In genomic region chr19:961866-962620, GRCh38 we compare ENCODE assay signal across 16 cellular contexts. TPM values are rescaled to one million over a fixed set of nuclear protein-coding genes. Genes with fewer than 3 reads are reported as not detected.
DNase-seq lines count a peak whose midpoint lies in the region; ATAC-seq, FAIRE-seq and TF ChIP-seq lines count a peak whose summit lies in the region.
"Had no signal": no experiment of that assay in that cellular context is flagged by ENCODE, and none has a peak within 500 bp of the region (broad histone marks: within the 10 kb centered on the region; RNA-seq: fewer than 3 reads in every experiment).

No MANE protein-coding gene starts in this region.

- no peak overlapping the region for H3K4me3 ChIP-seq in mucosa of descending colon
- H3K4me3 ChIP-seq in stomach, result no peak overlapping the region

- peaks cover 10% of the 10 kb centered on the region for H3K36me3 Mint-ChIP-seq in activated T-helper 1 cell treated with anti-CD3 and anti-CD28 coated beads, Interleukin-12 subunit alpha, Interleukin-12 subunit beta, Interleukin-2, Interleukin-4 antibody, amounts not matched to agents 30 ng/mL and 10 ng/mL and 1 ng/mL, durations not matched to agents 14 hours and 24 hours and 36 hours (ENCODE audit: low read depth)

- no peak for TF ChIP-seq POLR2A in stomach (IDR thresholded peaks at IDR 0.05)

- WGBS in stomach, 5 donors, result 43 to 60% (median 55%) methylated on average over 12 to 14 of the region's 14 CpGs

- H3K4me1 ChIP-seq in mucosa of descending colon (ENCODE audit: low read depth) (no peaks in the 10 kb centered on the region), stomach (peaks cover 0 to 7% (median 6%) of the 10 kb centered on the region in 4 donors)

- H3K27ac Mint-ChIP-seq in activated T-helper 1 cell treated with anti-CD3 and anti-CD28 coated beads, Interleukin-12 subunit alpha, Interleukin-12 subunit beta, Interleukin-2, Interleukin-4 antibody, amounts not matched to agents 30 ng/mL and 10 ng/mL and 1 ng/mL, durations not matched to agents 14 hours and 24 hours and 36 hours, result peak overlapping the region; percentile 52
- H3K27ac Mint-ChIP-seq: stimulated activated naive CD8-positive, alpha-beta T cell treated with anti-CD3 and anti-CD28 coated beads, Interleukin-15, Interleukin-2, amounts not matched to agents 100 ng/mL and 50 ng/mL, for 24 hours had no signal

- TF ChIP-seq EP300 in stomach (IDR thresholded peaks at IDR 0.05), result no peak

- peaks cover 4% of the 10 kb centered on the region for H3K4me1 Mint-ChIP-seq in activated T-helper 1 cell treated with anti-CD3 and anti-CD28 coated beads, Interleukin-12 subunit alpha, Interleukin-12 subunit beta, Interleukin-2, Interleukin-4 antibody, amounts not matched to agents 30 ng/mL and 10 ng/mL and 1 ng/mL, durations not matched to agents 14 hours and 24 hours and 36 hours (ENCODE audit: low read depth)

- ATAC-seq in mucosa of descending colon (peak; percentile 89), HG02678 (IDR thresholded peaks at IDR 0.05; ENCODE audit: unreplicated experiment) (no peak)

- H3K36me3 ChIP-seq in mucosa of descending colon (ENCODE audit: low read depth) (no peaks in the 10 kb centered on the region), stomach (peaks cover 0 to 48% (median 40%) of the 10 kb centered on the region in 4 donors)

- intact Hi-C loops in activated T-helper 1 cell treated with anti-CD3 and anti-CD28 coated beads, Interleukin-12 subunit alpha, Interleukin-12 subunit beta, Interleukin-2, Interleukin-4 antibody, amounts not matched to agents 30 ng/mL and 10 ng/mL and 1 ng/mL, durations not matched to agents 14 hours and 24 hours and 36 hours (cut with micrococcal nuclease), result no loop called here
- intact Hi-C loops in mucosa of descending colon (cut with DNase I, micrococcal nuclease) (no loop called here), stomach (cut with DNase I; ENCODE audit: low total_unique reads) (no loop called here)

- no peak overlapping the region for H3K27ac ChIP-seq in stomach

- H3K27me3 ChIP-seq in stomach, result no peaks in the 10 kb centered on the region

- peak; percentile 89 for DNase-seq in CMK (ENCODE audit: low read depth)
- peak; percentile 46 for DNase-seq in HCEC 1CT
- no peak for DNase-seq in activated T-helper 1 cell treated with anti-CD3 and anti-CD28 coated beads, Interleukin-12 subunit alpha, Interleukin-12 subunit beta, Interleukin-2, Interleukin-4 antibody, amounts not matched to agents 30 ng/mL and 10 ng/mL and 1 ng/mL, durations not matched to agents 14 hours and 24 hours and 36 hours (ENCODE audit: low spot score)
- DNase-seq in mucosa of descending colon, result peak; percentile 80 to 81 (median 80)
- no peak for DNase-seq in urothelium cell line (ENCODE audit: low spot score)
- no peak for DNase-seq in stomach
- DNase-seq in anterior cingulate cortex (lab: John Stamatoyannopoulos, UW), result no peak
- DNase-seq: activated naive CD4-positive, alpha-beta T cell treated with anti-CD3 and anti-CD28 coated beads, Interleukin-2, amount 50 U/mL, for 16 hours; KBM-7; kidney glomerular epithelial cell; NCI-H2029 treated with DMSO at 0.1 percent for 48 hours had no signal

- no peaks in the 10 kb centered on the region for H3K27me3 Mint-ChIP-seq in activated T-helper 1 cell treated with anti-CD3 and anti-CD28 coated beads, Interleukin-12 subunit alpha, Interleukin-12 subunit beta, Interleukin-2, Interleukin-4 antibody, amounts not matched to agents 30 ng/mL and 10 ng/mL and 1 ng/mL, durations not matched to agents 14 hours and 24 hours and 36 hours (ENCODE audit: insufficient read depth)
- H3K27me3 Mint-ChIP-seq: stimulated activated naive CD8-positive, alpha-beta T cell treated with anti-CD3 and anti-CD28 coated beads, Interleukin-15, Interleukin-2, amounts not matched to agents 100 ng/mL and 50 ng/mL, for 24 hours had no signal

- H3K4me3 Mint-ChIP-seq in activated T-helper 1 cell treated with anti-CD3 and anti-CD28 coated beads, Interleukin-12 subunit alpha, Interleukin-12 subunit beta, Interleukin-2, Interleukin-4 antibody, amounts not matched to agents 30 ng/mL and 10 ng/mL and 1 ng/mL, durations not matched to agents 14 hours and 24 hours and 36 hours, result no peak overlapping the region
- H3K4me3 Mint-ChIP-seq: stimulated activated naive CD8-positive, alpha-beta T cell treated with anti-CD3 and anti-CD28 coated beads, Interleukin-15, Interleukin-2, amounts not matched to agents 100 ng/mL and 50 ng/mL, for 24 hours had no signal

- H3K9me3 ChIP-seq in mucosa of descending colon, result no peaks in the 10 kb centered on the region
- no peaks in the 10 kb centered on the region for H3K9me3 ChIP-seq in stomach

- peaks cover 4% of the 10 kb centered on the region for H3K9me3 Mint-ChIP-seq in activated T-helper 1 cell treated with anti-CD3 and anti-CD28 coated beads, Interleukin-12 subunit alpha, Interleukin-12 subunit beta, Interleukin-2, Interleukin-4 antibody, amounts not matched to agents 30 ng/mL and 10 ng/mL and 1 ng/mL, durations not matched to agents 14 hours and 24 hours and 36 hours
- H3K9me3 Mint-ChIP-seq: stimulated activated naive CD8-positive, alpha-beta T cell treated with anti-CD3 and anti-CD28 coated beads, Interleukin-15, Interleukin-2, amounts not matched to agents 100 ng/mL and 50 ng/mL, for 24 hours had no signal

- no peak for FAIRE-seq in urothelium cell line (lab: Jason Lieb, UNC)
- FAIRE-seq: D721Med, frontal cortex, H1 had no signal

- TF ChIP-seq CTCF in mucosa of descending colon (IDR thresholded peaks at IDR 0.05) (no peak), stomach (IDR thresholded peaks at IDR 0.05) (no peak)

RNA-seq across cellular contexts. Expression of gene WDR18, which starts 22.1 kb away (rescaled TPM):
- 105 and 108 TPM in 2 replicates for total RNA-seq in activated T-helper 1 cell treated with anti-CD3 and anti-CD28 coated beads, Interleukin-12 subunit alpha, Interleukin-12 subunit beta, Interleukin-2, Interleukin-4 antibody, amounts not matched to agents 30 ng/mL and 10 ng/mL and 1 ng/mL, durations not matched to agents 14 hours and 24 hours and 36 hours
- total RNA-seq in mucosa of descending colon, result 10 to 100 TPM; 23.8 to 42.0 (median 33.0) TPM
- total RNA-seq in stomach, result 100 to 1,000 TPM in 2 of 5 donors, 10 to 100 TPM in 3; 19.1 to 410 (median 67.7) TPM
- polyA plus RNA-seq in stomach, result 10 to 100 TPM; 44.4 to 81.3 (median 51.9) TPM

RNA-seq across cellular contexts. Expression of gene ARID3A, which starts 36.2 kb away (rescaled TPM):
- 32.5 and 35.0 TPM in 2 replicates for total RNA-seq in activated T-helper 1 cell treated with anti-CD3 and anti-CD28 coated beads, Interleukin-12 subunit alpha, Interleukin-12 subunit beta, Interleukin-2, Interleukin-4 antibody, amounts not matched to agents 30 ng/mL and 10 ng/mL and 1 ng/mL, durations not matched to agents 14 hours and 24 hours and 36 hours
- total RNA-seq in mucosa of descending colon (10 to 100 TPM; 10.1 to 16.0 (median 14.5) TPM), stomach (10 to 100 TPM in 2 of 5 donors, 1 to 10 TPM in 2, not detected in 1; 1.8 to 23.5 (median 8.6) TPM)
- 1 to 10 TPM; 1.1 to 4.3 (median 2.1) TPM for polyA plus RNA-seq in stomach

RNA-seq across cellular contexts. Expression of gene GRIN3B, which starts 38.2 kb away (rescaled TPM):
- total RNA-seq in activated T-helper 1 cell treated with anti-CD3 and anti-CD28 coated beads, Interleukin-12 subunit alpha, Interleukin-12 subunit beta, Interleukin-2, Interleukin-4 antibody, amounts not matched to agents 30 ng/mL and 10 ng/mL and 1 ng/mL, durations not matched to agents 14 hours and 24 hours and 36 hours, result not detected in 2 replicates
- not detected for total RNA-seq in mucosa of descending colon
- total RNA-seq in stomach, result not detected
- under 1 TPM in 1 of 3 donors, not detected in 2; 0.03 TPM for polyA plus RNA-seq in stomach

RNA-seq across cellular contexts. Expression of gene KISS1R, which starts 44.9 kb away (rescaled TPM):
- 6.8 and 8.9 TPM in 2 replicates for total RNA-seq in activated T-helper 1 cell treated with anti-CD3 and anti-CD28 coated beads, Interleukin-12 subunit alpha, Interleukin-12 subunit beta, Interleukin-2, Interleukin-4 antibody, amounts not matched to agents 30 ng/mL and 10 ng/mL and 1 ng/mL, durations not matched to agents 14 hours and 24 hours and 36 hours
- total RNA-seq in mucosa of descending colon (not detected), stomach (not detected)
- not detected for polyA plus RNA-seq in stomach

RNA-seq across cellular contexts. Expression of gene R3HDM4, which starts 49.0 kb away (rescaled TPM):
- 94.3 and 96.4 TPM in 2 replicates for total RNA-seq in activated T-helper 1 cell treated with anti-CD3 and anti-CD28 coated beads, Interleukin-12 subunit alpha, Interleukin-12 subunit beta, Interleukin-2, Interleukin-4 antibody, amounts not matched to agents 30 ng/mL and 10 ng/mL and 1 ng/mL, durations not matched to agents 14 hours and 24 hours and 36 hours
- total RNA-seq in mucosa of descending colon (10 to 100 TPM; 52.6 to 62.6 (median 54.8) TPM), stomach (10 to 100 TPM in 3 of 5 donors, 1 to 10 TPM in 2; 5.8 to 62.0 (median 29.7) TPM)
- 10 to 100 TPM; 47.1 to 63.8 (median 60.0) TPM for polyA plus RNA-seq in stomach

Comparison
In these comparisons a context has a peak if more than half of its experiments do, and no peak if none do; other contexts are left out.
1. DNase-seq: peak in CMK (single experiment), HCEC 1CT (single experiment) and mucosa of descending colon (3 of 3); none in activated T-helper 1 cell treated with anti-CD3 and anti-CD28 coated beads, Interleukin-12 subunit alpha, Interleukin-12 subunit beta, Interleukin-2, Interleukin-4 antibody, amounts not matched to agents 30 ng/mL and 10 ng/mL and 1 ng/mL, durations not matched to agents 14 hours and 24 hours and 36 hours (single experiment), urothelium cell line (single experiment), stomach (single experiment) and anterior cingulate cortex (0 of 58).